ENCODE assay signal across 22 cellular contexts in genomic region chr4:62070291-62070852, GRCh38.
A peak's percentile ranks its signal among the peaks of the same experiment; 100 is the strongest.
DNase-seq lines count a peak whose midpoint lies in the region; ATAC-seq, FAIRE-seq and TF ChIP-seq lines count a peak whose summit lies in the region.
"Had no signal": no experiment of that assay in that cellular context is flagged by ENCODE, and none has a peak within 500 bp of the region (broad histone marks: within the 10 kb centered on the region; RNA-seq: fewer than 3 reads in every experiment).

No MANE protein-coding gene starts in this region.

- no peak overlapping the region for H3K56ac ChIP-seq in H1 (replicated peaks; ENCODE audit: insufficient read length, low read depth, low read length)

- no peak for TF ChIP-seq EP300 in H1 (IDR thresholded peaks at IDR 0.05; ENCODE audit: borderline replicate concordance in 1 of 2, low read depth in 2 of 2, low read length in 2 of 2)

- DNase-seq in NCI-H146 (lab: John Stamatoyannopoulos, UW) (peak; percentile 12), NCI-H146 treated with DMSO at 0.1 percent for 48 hours (lab: John Stamatoyannopoulos, UW; ENCODE audit: unreplicated experiment) (no peak), H1 (ENCODE audit: low read depth in 1 of 2, low spot score in 2 of 2) (no peak), kidney tubule cell (ENCODE audit: low spot score) (peak; percentile 1), esophagus squamous epithelium (lab: John Stamatoyannopoulos, UW) (no peak), dedifferentiated amniotic fluid mesenchymal stem cell (ENCODE audit: extremely low spot score) (no peak), NAMALWA (ENCODE audit: low spot score) (no peak)
- DNase-seq: DMS 273 treated with DMSO at 0.1 percent for 48 hours, GF-D8, Kasumi-1, MG63, NCI-H1092, NCI-H1694, NCI-H2081 treated with DMSO at 0.1 percent for 48 hours, NCI-H2227 treated with DMSO at 0.1 percent for 48 hours, NCI-H524, NCI-H82, RPMI8226, SHP77 treated with DMSO at 0.1 percent for 48 hours had no signal

- no peaks in the 10 kb centered on the region for H3K36me3 ChIP-seq in H1 (ENCODE audit: control insufficient read depth in 2 of 4, insufficient read depth in 4 of 4, low read length in 3 of 4)
- H3K36me3 ChIP-seq in esophagus squamous epithelium: no peaks in the 10 kb centered on the region
- H3K36me3 ChIP-seq: MG63 had no signal

- CTCF ChIA-PET in H1 (lab: Charles Lee; ENCODE audit: partially characterized antibody): interaction anchor here (1.2 kb wide), 1 partner anchor 365 kb away, joined by 3 read pairs; no protein-coding TSS in a partner anchor

- TF ChIP-seq CTCF in H1 (IDR thresholded peaks at IDR 0.05; ENCODE audit: control extremely low read depth in 1 of 3, insufficient read depth in 1 of 3, low read depth in 1 of 3, low read length in 3 of 3) (peak; percentile 7 to 27 (median 26); a peak in 3 of 4 replicates), esophagus squamous epithelium (IDR thresholded peaks at IDR 0.05) (no peak)

- peak; percentile 63 to 69 for TF ChIP-seq RAD21 in H1 (IDR thresholded peaks at IDR 0.05 in 1 of 2, conservative IDR thresholded peaks at IDR 0.05 in 1 of 2; ENCODE audit: low read depth in 2 of 2, low read length in 2 of 2)

- no peak overlapping the region for H3K4me2 ChIP-seq in H1 (ENCODE audit: insufficient read depth in 1 of 2, low read depth in 2 of 2, low read length in 2 of 2)

- H3K4ac ChIP-seq in H1 (replicated peaks; ENCODE audit: insufficient read length, low read depth, low read length): no peak overlapping the region

- H2AK5ac ChIP-seq in H1 (ENCODE audit: low read depth, low read length): no peak overlapping the region; the same call in 1 of the 2 replicates

- WGBS in H1 (ENCODE audit: extremely low coverage in 1 of 2, insufficient coverage in 1 of 2, insufficient read length in 1 of 2, insufficient replicate concordance in 2 of 2, low coverage in 1 of 2, low lambda C conversion rate in 2 of 2, missing lambda C conversion rate in 1 of 2), 2 experiments: 94% methylated on average over 14 of the region's 14 CpGs; no CpG with 5 or more reads in 1 of the 2 experiments
- WGBS in esophagus squamous epithelium, 2 donors: 88 to 91% methylated on average over 11 to 14 of the region's 14 CpGs

- ATAC-seq in HG02970 (IDR thresholded peaks at IDR 0.05; ENCODE audit: low FRiP score, unreplicated experiment): no peak

- H4K91ac ChIP-seq in H1 (replicated peaks; ENCODE audit: insufficient read length, low read length): no peak overlapping the region

- no peak overlapping the region for H2BK15ac ChIP-seq in H1 (ENCODE audit: low read length)

- no peaks in the 10 kb centered on the region for H3K79me2 ChIP-seq in H1 (ENCODE audit: control insufficient read depth in 1 of 2, insufficient read depth in 2 of 2, low read length in 2 of 2)

- no peak overlapping the region for H2AFZ ChIP-seq in H1 (ENCODE audit: low read length)

- no peak overlapping the region for H3K18ac ChIP-seq in H1 (ENCODE audit: extremely low read depth, low read length)

- H2BK20ac ChIP-seq in H1 (ENCODE audit: low read length): no peak overlapping the region

- H4K8ac ChIP-seq in H1 (ENCODE audit: extremely low read depth, insufficient read depth, low read length): no peak overlapping the region

- no peak overlapping the region for H2BK12ac ChIP-seq in H1 (ENCODE audit: low read depth, low read length)

- no peak overlapping the region; the same call in 1 of the 2 replicates for H2BK5ac ChIP-seq in H1 (ENCODE audit: low read depth, low read length)

- intact Hi-C loops in esophagus squamous epithelium (cut with DNase I): no loop called here

- H3K79me1 ChIP-seq in H1 (ENCODE audit: low read depth, low read length): no peaks in the 10 kb centered on the region

- no peak overlapping the region for H4K5ac ChIP-seq in H1 (ENCODE audit: insufficient read length, low read depth, low read length)

- POLR2A ChIA-PET in H1 (lab: Charles Lee; ENCODE audit: partially characterized antibody): interaction anchor here (1.2 kb wide), 1 partner anchor 311 kb away, joined by 5 read pairs; no protein-coding TSS in a partner anchor

- H3K4me1 ChIP-seq in H1 (replicated peaks in 1 of 4; ENCODE audit: control insufficient read depth in 3 of 4, insufficient read depth in 4 of 4, low read length in 3 of 4) (peaks cover 0 to 5% (median under 1%) of the 10 kb centered on the region in 4 experiments; a peak in 1 of 7 replicates), esophagus squamous epithelium (no peaks in the 10 kb centered on the region)

- H3K14ac ChIP-seq in H1 (ENCODE audit: insufficient read length): no peak overlapping the region

- H3K23ac ChIP-seq in H1 (ENCODE audit: insufficient read length): no peak overlapping the region

- no peaks in the 10 kb centered on the region for H4K20me1 ChIP-seq in H1 (replicated peaks in 1 of 2; ENCODE audit: control insufficient read depth in 1 of 2, insufficient read depth in 2 of 2, low read length in 2 of 2)

- no peak for FAIRE-seq in H1 (lab: Jason Lieb, UNC)
- FAIRE-seq: H54 had no signal

- no peaks in the 10 kb centered on the region for H3K23me2 ChIP-seq in H1 (ENCODE audit: low read depth, low read length)

- H3K27ac ChIP-seq in H1 (ENCODE audit: low read depth, low read length) (no peak overlapping the region), esophagus squamous epithelium (no peak overlapping the region)
- H3K27ac ChIP-seq: 22Rv1 had no signal

- TF ChIP-seq POLR2A in H1 (IDR thresholded peaks at IDR 0.05; ENCODE audit: control extremely low read depth in 1 of 2, low read depth in 2 of 2, low read length in 2 of 2) (no peak), esophagus squamous epithelium (IDR thresholded peaks at IDR 0.05) (no peak)

- H2BK120ac ChIP-seq in H1 (replicated peaks; ENCODE audit: low read depth, low read length): no peak overlapping the region

- H3K27me3 ChIP-seq in H1 (replicated peaks in 1 of 4; ENCODE audit: control insufficient read depth in 3 of 4, extremely low read depth in 1 of 4, insufficient read depth in 3 of 4, low read length in 3 of 4): no peaks in the 10 kb centered on the region
- H3K27me3 ChIP-seq in esophagus squamous epithelium: no peaks in the 10 kb centered on the region
- H3K27me3 ChIP-seq: MG63 had no signal

- H3K9me3 ChIP-seq in H1 (ENCODE audit: insufficient read depth in 2 of 2, low read depth in 1 of 2, low read length in 1 of 2) (no peaks in the 10 kb centered on the region), esophagus squamous epithelium (no peaks in the 10 kb centered on the region)
- H3K9me3 ChIP-seq: MG63 had no signal

- no peak overlapping the region for H3K4me3 ChIP-seq in H1 (ENCODE audit: extremely low read depth in 1 of 4, insufficient read depth in 2 of 4, low read depth in 3 of 4, low read length in 4 of 4)
- H3K4me3 ChIP-seq in esophagus squamous epithelium: no peak overlapping the region
- H3K4me3 ChIP-seq: MG63 had no signal

- no peak overlapping the region for H3K9ac ChIP-seq in H1 (replicated peaks in 1 of 4; ENCODE audit: extremely low read depth in 1 of 4, low read depth in 3 of 4, low read length in 3 of 4)

TF ChIP-seq in H1, 55 proteins besides CTCF, POLR2A, EP300 and RAD21:
- TF ChIP-seq YY1 (IDR thresholded peaks at IDR 0.05; ENCODE audit: low read depth, low read length): no peak
- no peak for TF ChIP-seq RXRA (IDR thresholded peaks at IDR 0.05; ENCODE audit: insufficient read depth, low read depth, low read length)
- TF ChIP-seq MAX (IDR thresholded peaks at IDR 0.05): no peak
- TF ChIP-seq ATF2 (IDR thresholded peaks at IDR 0.05; ENCODE audit: low read length): no peak
- TF ChIP-seq TAF7 (optimal IDR thresholded peaks at IDR 0.05; ENCODE audit: borderline replicate concordance, low read depth, low read length): no peak
- TF ChIP-seq POU5F1 (IDR thresholded peaks at IDR 0.05; ENCODE audit: low read depth, low read length): no peak
- TF ChIP-seq ZNF274 (IDR thresholded peaks at IDR 0.05; ENCODE audit: borderline replicate concordance, extremely low read depth, low read length): no peak
- no peak for TF ChIP-seq POLR2AphosphoS5 (IDR thresholded peaks at IDR 0.05; ENCODE audit: low read depth, low read length)
- no peak for TF ChIP-seq SP1 (IDR thresholded peaks at IDR 0.05; ENCODE audit: low read depth, low read length)
- TF ChIP-seq SP4 (IDR thresholded peaks at IDR 0.05; ENCODE audit: low read length): no peak
- no peak for TF ChIP-seq EZH2 (IDR thresholded peaks at IDR 0.05; ENCODE audit: low read depth, low read length, severe bottlenecking)
- no peak for TF ChIP-seq HDAC6 (IDR thresholded peaks at IDR 0.05; ENCODE audit: low read depth, low read length)
- no peak for TF ChIP-seq SP2 (IDR thresholded peaks at IDR 0.05; ENCODE audit: low read length)

Comparison
In these comparisons a context has a peak if more than half of its experiments do, and no peak if none do; other contexts are left out.
1. DNase-seq: peak in NCI-H146 (single experiment) and kidney tubule cell (single experiment); none in NCI-H146 treated with DMSO at 0.1 percent for 48 hours (single experiment), H1 (0 of 2), esophagus squamous epithelium (single experiment), dedifferentiated amniotic fluid mesenchymal stem cell (single experiment) and NAMALWA (single experiment).
2. CTCF ChIP-seq: peak in H1 (3 of 3); none in esophagus squamous epithelium (0 of 6).